Comparison of ENCODE assay signal across 8 cellular contexts in the genomic region with DNA sequence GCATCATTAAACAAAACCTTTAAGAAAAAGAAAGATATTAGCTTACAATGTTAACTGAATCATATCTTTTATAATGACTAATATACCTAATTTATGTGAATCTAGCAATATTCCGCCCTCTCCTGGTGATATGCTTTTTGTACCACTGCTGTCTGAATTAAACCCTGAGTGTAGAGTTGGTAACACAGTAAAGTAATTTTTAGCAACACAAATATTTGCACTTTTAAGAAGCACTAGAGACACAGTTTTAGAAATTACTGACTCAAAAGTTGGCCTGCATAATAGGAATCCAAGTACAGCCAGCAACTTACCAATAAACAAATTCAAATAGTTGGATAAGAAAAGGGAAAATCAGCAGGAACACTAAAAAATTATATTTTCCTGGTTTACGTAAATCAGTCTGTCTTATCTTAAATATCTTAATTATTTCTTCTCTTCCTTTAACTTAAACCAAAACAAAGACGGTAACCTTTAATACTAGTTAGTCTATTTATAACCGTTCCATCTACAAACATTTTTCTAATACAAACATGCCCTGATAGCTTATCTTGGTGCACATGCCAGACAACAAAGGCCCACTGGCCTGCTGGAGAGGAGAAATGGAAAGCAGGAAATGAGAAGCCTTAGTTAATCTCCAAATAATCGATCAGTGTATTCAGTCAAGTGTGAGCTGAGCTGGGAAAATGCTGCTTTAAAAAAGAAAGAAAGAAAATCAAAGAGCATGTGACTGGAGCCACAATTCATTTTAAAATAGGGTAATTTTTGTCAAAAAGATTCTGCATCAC.
A peak's percentile ranks its signal among the peaks of the same experiment; 100 is the strongest.
DNase-seq lines count a peak whose midpoint lies in the region; ATAC-seq and TF ChIP-seq lines count a peak whose summit lies in the region.

No MANE protein-coding gene starts in this region.

- TF ChIP-seq CTCF in Caco-2 (IDR thresholded peaks at IDR 0.05; ENCODE audit: insufficient read depth in 1 of 2, low read depth in 1 of 2, low read length in 1 of 2, severe bottlenecking in 1 of 2, unreplicated experiment in 1 of 2) (peak; percentile 10 to 26), osteoblast (IDR thresholded peaks at IDR 0.05; ENCODE audit: extremely low read depth, low read depth, low read length) (peak; percentile 67)

- H3K4me2 ChIP-seq in osteoblast (ENCODE audit: insufficient read depth, low read length): peak overlapping the region; percentile 29

- H3K4me3 ChIP-seq in Caco-2 (ENCODE audit: low read depth, low read length): no peak overlapping the region
- H3K4me3 ChIP-seq in osteoblast (ENCODE audit: insufficient read depth, low read length): no peak overlapping the region

- peak overlapping the region; percentile 55 for H3K4me3 Mint-ChIP-seq in Caco-2 (ENCODE audit: unreplicated experiment)
- H3K4me3 Mint-ChIP-seq in T-cell: no peak overlapping the region

- POLR2A ChIA-PET in Caco-2 (lab: Charles Lee): interaction anchor here (1.2 kb wide), 1 partner anchor 162 kb away, joined by 3 read pairs; no protein-coding TSS in a partner anchor
- POLR2A ChIA-PET in T-cell (lab: Charles Lee): no interaction called here

- peaks cover 7% of the 10 kb centered on the region for H3K79me2 ChIP-seq in osteoblast (ENCODE audit: insufficient read depth, low read length)

- H3K4me1 Mint-ChIP-seq in Caco-2 (ENCODE audit: low read depth, unreplicated experiment): peaks cover 21% of the 10 kb centered on the region
- H3K4me1 Mint-ChIP-seq in T-cell: peaks cover 0 to 8% (median 2%) of the 10 kb centered on the region in 3 donors

- intact Hi-C loops in Caco-2 (cut with micrococcal nuclease; ENCODE audit: unreplicated experiment): no loop called here

- CTCF ChIA-PET in Caco-2 (lab: Charles Lee): interaction anchor here (1.0 to 1.4 kb wide), 2 partner anchors 10 to 162 kb away, joined by 3 to 4 read pairs; no protein-coding TSS in a partner anchor
- CTCF ChIA-PET in T-cell (lab: Charles Lee): interaction anchor here in 1 of 2 donors (0.6 to 1.3 kb wide), 4 partner anchors 16 to 155 kb away, joined by 3 read pairs; no protein-coding TSS in a partner anchor

- H3K27ac ChIP-seq in osteoblast (ENCODE audit: low read depth, low read length): peak overlapping the region; percentile 43

- H2AFZ ChIP-seq in osteoblast (ENCODE audit: low read length): no peak overlapping the region

- no peaks in the 10 kb centered on the region for H3K9me3 Mint-ChIP-seq in Caco-2 (ENCODE audit: unreplicated experiment)
- H3K9me3 Mint-ChIP-seq in T-cell: no peaks in the 10 kb centered on the region

- DNase-seq in Caco-2: peak; percentile 44 to 51
- peak; percentile 72 for DNase-seq in NCI-H82 (lab: John Stamatoyannopoulos, UW)
- peak; percentile 40 to 47 for DNase-seq in erythroblast (lab: John Stamatoyannopoulos, UW)
- no peak for DNase-seq in osteoblast (ENCODE audit: insufficient read length, low spot score, missing footprints)
- no peak for DNase-seq in T-cell
- DNase-seq in NK-92 (lab: John Stamatoyannopoulos, UW; ENCODE audit: unreplicated experiment): no peak
- DNase-seq in KG1 (lab: John Stamatoyannopoulos, UW): no peak

- H3K27me3 Mint-ChIP-seq in Caco-2 (ENCODE audit: insufficient read depth, unreplicated experiment) (no peaks in the 10 kb centered on the region), T-cell (no peaks in the 10 kb centered on the region)

- no TSS peak for BruUV-seq in Caco-2 (replicated peaks; lab: Mats Ljungman, UMichigan)

- H3K9me3 ChIP-seq in Caco-2 (no peaks in the 10 kb centered on the region), osteoblast (ENCODE audit: low read depth, low read length) (no peaks in the 10 kb centered on the region)

- H3K27ac Mint-ChIP-seq in Caco-2 (ENCODE audit: unreplicated experiment) (peak overlapping the region; percentile 56), T-cell (no peak overlapping the region)

- H3K27me3 ChIP-seq in Caco-2 (replicated peaks; ENCODE audit: control insufficient read depth, insufficient read depth, low read length) (no peaks in the 10 kb centered on the region), osteoblast (ENCODE audit: insufficient read depth, low read length) (no peaks in the 10 kb centered on the region)

- H3K36me3 ChIP-seq in Caco-2 (ENCODE audit: control insufficient read depth, insufficient read depth, low read length): no peaks in the 10 kb centered on the region
- H3K36me3 ChIP-seq in osteoblast (ENCODE audit: insufficient read depth, low read length): no peaks in the 10 kb centered on the region

- ATAC-seq in T-cell (replicated peaks in 1 of 4) (no peak), GM19455 (IDR thresholded peaks at IDR 0.05; ENCODE audit: unreplicated experiment) (no peak)

- H3K4me1 ChIP-seq in Caco-2 (peaks cover 64% of the 10 kb centered on the region), osteoblast (ENCODE audit: insufficient read depth, low read length) (peaks cover 17% of the 10 kb centered on the region)

- H4K20me1 ChIP-seq in osteoblast (ENCODE audit: insufficient read depth, low read length): no peaks in the 10 kb centered on the region

- no peak for TF ChIP-seq POLR2A in erythroblast (IDR thresholded peaks at IDR 0.05; ENCODE audit: low read length)

- H3K36me3 Mint-ChIP-seq in Caco-2 (ENCODE audit: insufficient read depth, unreplicated experiment) (peaks cover 5% of the 10 kb centered on the region), T-cell (no peaks in the 10 kb centered on the region)

Comparison
In these comparisons a context has a peak if more than half of its experiments do, and no peak if none do; other contexts are left out.
1. DNase-seq: peak in Caco-2 (2 of 2), NCI-H82 (single experiment) and erythroblast (2 of 2); none in osteoblast (single experiment), T-cell (0 of 34), NK-92 (single experiment) and KG1 (single experiment).